In genomic region chr10:3923033-3923432, GRCh38 we compare ENCODE assay signal across 1 cellular context.
TF ChIP-seq lines count a peak whose summit lies in the region.

No MANE protein-coding gene starts in this region.

TF ChIP-seq in HepG2, 621 proteins besides CTCF, POLR2A, EP300 and RAD21 (continued from another document):
- TF ChIP-seq THAP9 (CRISPR knock-in tag; IDR thresholded peaks at IDR 0.05; ENCODE audit: borderline replicate concordance) = no peak
